Comparison of ENCODE assay signal across 27 cellular contexts in the genomic region with DNA sequence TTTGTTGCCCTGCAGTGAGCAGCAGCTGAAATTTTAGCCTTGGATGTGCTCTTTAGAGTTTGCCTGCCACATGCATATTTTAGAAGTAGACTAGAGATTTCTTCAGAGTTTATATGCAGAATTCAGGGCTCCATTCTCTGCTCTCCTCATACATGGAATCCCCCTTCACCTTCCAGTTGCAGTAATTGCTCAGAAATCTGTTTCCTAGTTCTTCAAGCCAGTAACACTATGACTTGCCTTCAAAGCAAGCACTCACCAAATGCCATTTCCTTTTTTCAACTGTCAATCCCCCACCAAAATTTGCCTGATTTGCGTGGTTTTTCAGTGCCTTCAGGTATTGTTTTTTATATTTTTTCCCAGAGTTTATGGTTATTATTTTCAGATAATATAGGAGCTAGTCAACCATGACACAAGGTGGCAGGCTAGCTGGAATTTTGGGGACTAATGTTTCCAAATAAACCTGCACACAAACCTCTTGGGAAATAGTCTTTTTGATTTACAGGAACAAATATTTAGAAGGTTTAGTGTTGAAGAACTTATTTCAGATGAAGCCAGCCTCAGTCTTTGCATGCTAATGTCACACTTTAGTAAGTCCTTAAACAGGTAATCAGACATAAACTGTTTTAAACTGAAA.
DNase-seq lines count a peak whose midpoint lies in the region; ATAC-seq, FAIRE-seq and TF ChIP-seq lines count a peak whose summit lies in the region.
"Had no signal": no experiment of that assay in that cellular context is flagged by ENCODE, and none has a peak within 500 bp of the region (broad histone marks: within the 10 kb centered on the region; RNA-seq: fewer than 3 reads in every experiment).

No MANE protein-coding gene starts in this region.

- no peak for TF ChIP-seq POLR2A in GM12878 (IDR thresholded peaks at IDR 0.05; ENCODE audit: low read depth, low read length)

- intact Hi-C loops in GM12878 (cut with micrococcal nuclease; ENCODE audit: unreplicated experiment): loop anchor here (2.0 kb wide), 1 partner anchor 70 kb away; no protein-coding TSS in a partner anchor

- no peak overlapping the region for H3K4me3 Mint-ChIP-seq in activated CD4-positive, alpha-beta memory T cell treated with anti-CD3 and anti-CD28 coated beads, Interleukin-2, amount 10 ng/mL, durations not matched to agents 7 days and 5 days
- H3K4me3 Mint-ChIP-seq: T-cell had no signal

- H3K9me3 ChIP-seq in GM12878 (replicated peaks; ENCODE audit: control insufficient read depth, insufficient read depth, low read length): peaks cover 1% of the 10 kb centered on the region; the same call in 1 of the 3 replicates
- H3K9me3 ChIP-seq: MG63 had no signal

- no peak for FAIRE-seq in GM12878 (lab: Jason Lieb, UNC)
- FAIRE-seq: D721Med, HTR-8/SVneo had no signal

- H3K27me3 ChIP-seq in GM12878 (replicated peaks in 1 of 2; ENCODE audit: control insufficient read depth in 2 of 2, insufficient read depth in 2 of 2, low read length in 1 of 2): no peaks in the 10 kb centered on the region
- H3K27me3 ChIP-seq: MG63 had no signal

- SMC1A ChIA-PET in GM12878 (lab: Charles Lee; ENCODE audit: uncharacterized antibody, unreplicated experiment): interaction anchor here (1.0 to 1.3 kb wide), 4 partner anchors 13 to 88 kb away, joined by 3 read pairs; no protein-coding TSS in a partner anchor

- no peaks in the 10 kb centered on the region for H3K4me1 ChIP-seq in GM12878 (ENCODE audit: control insufficient read depth, insufficient read depth, low read length)

- H3K27me3 Mint-ChIP-seq in activated CD4-positive, alpha-beta memory T cell treated with anti-CD3 and anti-CD28 coated beads, Interleukin-2, amount 10 ng/mL, durations not matched to agents 7 days and 5 days: peaks cover 1% of the 10 kb centered on the region

- no peaks in the 10 kb centered on the region for H3K79me2 ChIP-seq in GM12878 (ENCODE audit: control insufficient read depth, insufficient read depth, low read length)

- no peak for TF ChIP-seq CTCF in GM10248 (IDR thresholded peaks at IDR 0.05; ENCODE audit: control extremely low read depth, extremely low read depth, low read depth, missing control alignments)
- no peak for TF ChIP-seq CTCF in GM13976 (IDR thresholded peaks at IDR 0.05; ENCODE audit: borderline replicate concordance, control extremely low read depth, extremely low read depth, insufficient read depth, missing control alignments)
- TF ChIP-seq CTCF in GM12878 (IDR thresholded peaks at IDR 0.05 in 2 of 3, conservative IDR thresholded peaks at IDR 0.05 in 1 of 3; ENCODE audit: control insufficient read depth in 2 of 3, extremely low read depth in 1 of 3, insufficient read depth in 1 of 3, low read depth in 3 of 3, low read length in 3 of 3): no peak

- H3K36me3 Mint-ChIP-seq in activated CD4-positive, alpha-beta memory T cell treated with anti-CD3 and anti-CD28 coated beads, Interleukin-2, amount 10 ng/mL, durations not matched to agents 7 days and 5 days (ENCODE audit: low read depth): no peaks in the 10 kb centered on the region
- H3K36me3 Mint-ChIP-seq: T-cell had no signal

- POLR2A ChIA-PET in GM10248 (lab: Yijun Ruan, JAX): no interaction called here
- POLR2A ChIA-PET in GM12878 (lab: Charles Lee): interaction anchor here (0.5 kb wide), 1 partner anchor 71 kb away, joined by 3 read pairs; no protein-coding TSS in a partner anchor
- POLR2A ChIA-PET in activated CD4-positive, alpha-beta memory T cell treated with anti-CD3 and anti-CD28 coated beads, Interleukin-2, amount 10 ng/mL, durations not matched to agents 7 days and 5 days (lab: Charles Lee): no interaction called here

- WGBS in GM12878 (ENCODE audit: insufficient coverage, insufficient replicate concordance, low lambda C conversion rate, missing lambda C conversion rate): 0% methylated on average over 1 of the region's 1 CpG

- H2AFZ ChIP-seq in GM12878 (ENCODE audit: control insufficient read depth, low read depth, low read length): no peak overlapping the region

- no TSS peak for BruUV-seq in GM12878 (replicated peaks; lab: Mats Ljungman, UMichigan)

- RAD21 ChIA-PET in GM12878 (lab: Charles Lee; ENCODE audit: unreplicated experiment): interaction anchor here (0.7 kb wide), 1 partner anchor 74 kb away, joined by 4 read pairs; no protein-coding TSS in a partner anchor

- H3K27ac ChIP-seq in GM12878 (ENCODE audit: control insufficient read depth, insufficient read depth): no peak overlapping the region
- H3K27ac ChIP-seq: HL-60 had no signal

- no peak overlapping the region for H3K4me3 ChIP-seq in GM12878
- H3K4me3 ChIP-seq: MG63 had no signal

- H3K36me3 ChIP-seq in GM12878 (ENCODE audit: control insufficient read depth in 2 of 2, insufficient read depth in 2 of 2, low read length in 1 of 2): no peaks in the 10 kb centered on the region
- H3K36me3 ChIP-seq: MG63 had no signal

- TF ChIP-seq RAD21 in GM12878 (IDR thresholded peaks at IDR 0.05; ENCODE audit: insufficient read depth, low read depth, low read length): no peak

- no peak overlapping the region for H3K4me2 ChIP-seq in GM12878 (ENCODE audit: control insufficient read depth, insufficient read depth)

- H4K20me1 ChIP-seq in GM12878 (ENCODE audit: control insufficient read depth, insufficient read depth): no peaks in the 10 kb centered on the region

- in situ Hi-C loops in GM13976 (cut with MboI; ENCODE audit: low sequenced_read_pairs, unreplicated experiment) (no loop called here), GM12878 (cut with MboI) (no loop called here)

- H3K27ac Mint-ChIP-seq in activated CD4-positive, alpha-beta memory T cell treated with anti-CD3 and anti-CD28 coated beads, Interleukin-2, amount 10 ng/mL, durations not matched to agents 7 days and 5 days: no peak overlapping the region
- H3K27ac Mint-ChIP-seq: T-cell had no signal

- H3K9me3 Mint-ChIP-seq in activated CD4-positive, alpha-beta memory T cell treated with anti-CD3 and anti-CD28 coated beads, Interleukin-2, amount 10 ng/mL, durations not matched to agents 7 days and 5 days: no peaks in the 10 kb centered on the region

- CTCF ChIA-PET in GM10248 (lab: Yijun Ruan, JAX) (interaction anchor here (1.3 kb wide), 1 partner anchor 8 kb away, joined by 3 read pairs; no protein-coding TSS in a partner anchor), GM12878 (lab: Yijun Ruan, JAX) (no interaction called here)
- CTCF ChIA-PET in activated CD4-positive, alpha-beta memory T cell treated with anti-CD3 and anti-CD28 coated beads, Interleukin-2, amount 10 ng/mL, durations not matched to agents 7 days and 5 days (lab: Charles Lee): no interaction called here

- peak in 1 of 2 experiments; percentile 60; a peak in 1 of 4 replicates for TF ChIP-seq EP300 in GM12878 (IDR thresholded peaks at IDR 0.05; ENCODE audit: borderline replicate concordance in 1 of 2, control insufficient read depth in 1 of 2, low read depth in 2 of 2, low read length in 2 of 2)

- peak; percentile 21 for DNase-seq in GM10248 (ENCODE audit: extremely low spot score)
- peak; percentile 22 for DNase-seq in GM13976 (ENCODE audit: low spot score)
- peak; percentile 31 for DNase-seq in GM12878 (ENCODE audit: low read depth, low spot score)
- no peak for DNase-seq in activated CD4-positive, alpha-beta memory T cell treated with anti-CD3 and anti-CD28 coated beads, Interleukin-2, amount 10 ng/mL, durations not matched to agents 7 days and 5 days
- no peak for DNase-seq in NCI-H2107 treated with DMSO at 0.1 percent for 48 hours (lab: John Stamatoyannopoulos, UW; ENCODE audit: unreplicated experiment)
- no peak for DNase-seq in HT-29 (ENCODE audit: low spot score)
- DNase-seq: C1 segment of cervical spinal cord, GOT3, Kasumi-1, MG63, NCI-H1092, NCI-H1436 treated with DMSO at 0.1 percent for 48 hours, NCI-H2029, NCI-H226, NCI-H524 treated with DMSO at 0.1 percent for 48 hours, PC-3, RPMI8226, SIG-M5, T-cell, T-helper 9 cell had no signal

- H3K4me1 Mint-ChIP-seq in activated CD4-positive, alpha-beta memory T cell treated with anti-CD3 and anti-CD28 coated beads, Interleukin-2, amount 10 ng/mL, durations not matched to agents 7 days and 5 days: no peaks in the 10 kb centered on the region
- H3K4me1 Mint-ChIP-seq: T-cell had no signal

- H3K9ac ChIP-seq in GM12878 (ENCODE audit: control insufficient read depth, insufficient read depth, low read length): no peak overlapping the region

- peak; percentile 54 for ATAC-seq in GM21619 (IDR thresholded peaks at IDR 0.05; ENCODE audit: unreplicated experiment)
- peak; percentile 85 for ATAC-seq in GM12878
- no peak for ATAC-seq in activated CD4-positive, CD25-positive, alpha-beta regulatory T cell treated with anti-CD3 and anti-CD28 coated beads, Interleukin-2, amount 50 U/mL, for 24 hours
- ATAC-seq: HCT116, PC-3, SK-N-SH treated with all-trans-retinoic acid at 6 μM for 48 hours, T-cell had no signal

TF ChIP-seq in GM12878, 131 proteins besides CTCF, POLR2A, EP300 and RAD21 (continues in another document):
- TF ChIP-seq JUND (IDR thresholded peaks at IDR 0.05; ENCODE audit: low read depth, low read length): no peak
- no peak for TF ChIP-seq KAT2A (conservative IDR thresholded peaks at IDR 0.05; ENCODE audit: control insufficient read depth, low read depth, low read length)
- TF ChIP-seq IRF4 (IDR thresholded peaks at IDR 0.05; ENCODE audit: low read depth, low read length): peak; percentile 91
- no peak for TF ChIP-seq CEBPB (IDR thresholded peaks at IDR 0.05; ENCODE audit: borderline replicate concordance in 1 of 2, low read depth in 2 of 2, low read length in 2 of 2)

Comparison
In these comparisons a context has a peak if more than half of its experiments do, and no peak if none do; other contexts are left out.
1. DNase-seq: peak in GM10248 (single experiment), GM13976 (single experiment) and GM12878 (single experiment); none in activated CD4-positive, alpha-beta memory T cell treated with anti-CD3 and anti-CD28 coated beads, Interleukin-2, amount 10 ng/mL, durations not matched to agents 7 days and 5 days (single experiment), NCI-H2107 treated with DMSO at 0.1 percent for 48 hours (single experiment) and HT-29 (single experiment).
2. ATAC-seq: peak in GM21619 (single experiment) and GM12878 (single experiment); none in activated CD4-positive, CD25-positive, alpha-beta regulatory T cell treated with anti-CD3 and anti-CD28 coated beads, Interleukin-2, amount 50 U/mL, for 24 hours (0 of 2).